In the genomic region with DNA sequence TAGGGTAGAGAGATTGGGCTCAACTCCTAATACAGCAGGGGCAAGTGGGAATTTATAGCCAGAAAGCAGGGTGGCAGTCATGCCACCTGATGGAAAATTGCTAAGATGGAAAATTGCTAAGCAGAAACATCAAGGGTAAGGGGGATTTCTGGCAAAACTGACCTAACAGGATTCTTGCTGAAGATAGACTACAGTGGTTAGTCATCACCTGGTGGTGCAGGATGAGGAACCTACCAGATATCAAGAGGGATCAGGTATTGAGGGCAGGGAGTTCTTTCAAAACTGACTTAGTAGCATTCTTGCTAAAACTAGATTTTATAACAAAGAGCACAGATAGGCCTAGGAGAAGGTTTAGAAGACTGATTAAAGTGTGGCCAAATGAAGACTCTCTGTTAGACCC, we compare ENCODE assay signal across 31 cellular contexts.
"Had no signal": no experiment of that assay in that cellular context is flagged by ENCODE, and none has a peak within 500 bp of the region (broad histone marks: within the 10 kb centered on the region; RNA-seq: fewer than 3 reads in every experiment).

No MANE protein-coding gene starts in this region.

- H3K9me3 ChIP-seq: adrenal gland, body of pancreas, MG63 had no signal

- H3K36me3 ChIP-seq: adrenal gland, MG63 had no signal

- DNase-seq: activated B cell treated with CpG ODN at 0.5 μM for 24 hours; activated CD4-positive, alpha-beta memory T cell treated with anti-CD3 and anti-CD28 coated beads for 36 hours; activated CD4-positive, alpha-beta T cell treated with anti-CD3 and anti-CD28 coated beads for 4 hours; activated CD4-positive, alpha-beta T cell treated with anti-CD3 and anti-CD28 coated beads, Interleukin-2, amount 50 U/mL, for 1 hour; activated CD4-positive, CD25-positive, alpha-beta regulatory T cell treated with anti-CD3 and anti-CD28 coated beads, Interleukin-2, amount 50 U/mL, for 72 hours; activated CD8-positive, alpha-beta memory T cell treated with anti-CD3 and anti-CD28 coated beads, Interleukin-2, amount 50 U/mL, for 4 hours; activated gamma-delta T cell treated with Interleukin-2 at 50 U/mL for 16 hours; activated naive CD4-positive, alpha-beta T cell treated with anti-CD3 and anti-CD28 coated beads for 36 hours; activated T-cell treated with anti-CD3 and anti-CD28 coated beads for 4 hours; activated T-cell treated with anti-CD3 and anti-CD28 coated beads, Interleukin-2, amount 50 U/mL, for 4 hours; adrenal gland; body of pancreas; central memory CD4-positive, alpha-beta T cell; Kasumi-1; KG1; MG63; NCI-H1092; NCI-H1436 treated with DMSO at 0.1 percent for 48 hours; NCI-H1694 treated with DMSO at 0.1 percent for 48 hours; NCI-H2029; NCI-H510A; NCI-H526; NCI-H748 treated with DMSO at 0.1 percent for 48 hours; NK-92 treated with Interleukin-12 subunit alpha and Interleukin-12 subunit beta, amount 100 ng/mL, for 24 hours; Right ventricle myocardium superior; SW 1271; T-helper 1 cell; T-helper 2 cell; T-helper 9 cell had no signal

- H3K4me1 ChIP-seq: adrenal gland, body of pancreas had no signal

- H3K27me3 ChIP-seq: adrenal gland, body of pancreas, MG63 had no signal

- H3K4me3 ChIP-seq: adrenal gland, body of pancreas, MG63 had no signal

- ATAC-seq: activated naive CD4-positive, alpha-beta T cell treated with anti-CD3 and anti-CD28 coated beads, Interleukin-2, amount 50 U/mL, for 72 hours; activated T-cell treated with anti-CD3 and anti-CD28 coated beads, Interleukin-2, amount 50 U/mL, for 4 hours; body of pancreas had no signal

- H3K27ac ChIP-seq: VCaP had no signal
